ENCODE assay signal across 17 cellular contexts in genomic region chr22:28146401-28147304, GRCh38.
DNase-seq lines count a peak whose midpoint lies in the region; ATAC-seq, FAIRE-seq and TF ChIP-seq lines count a peak whose summit lies in the region.
"Had no signal": no experiment of that assay in that cellular context is flagged by ENCODE, and none has a peak within 500 bp of the region (broad histone marks: within the 10 kb centered on the region; RNA-seq: fewer than 3 reads in every experiment).

No MANE protein-coding gene starts in this region.

- no peaks in the 10 kb centered on the region for H3K79me2 ChIP-seq in astrocyte (ENCODE audit: insufficient read depth, low read length)

- H3K27me3 ChIP-seq in cardiac muscle cell (no peaks in the 10 kb centered on the region), right atrium auricular region (no peaks in the 10 kb centered on the region), astrocyte (ENCODE audit: insufficient read depth, low read length) (peaks cover 3% of the 10 kb centered on the region)
- H3K27me3 ChIP-seq: spleen had no signal

- H2AFZ ChIP-seq in astrocyte (ENCODE audit: low read depth, low read length), result no peak overlapping the region

- peaks cover 17% of the 10 kb centered on the region for H3K4me1 ChIP-seq in cardiac muscle cell (ENCODE audit: low read depth)
- H3K4me1 ChIP-seq in right atrium auricular region, result no peaks in the 10 kb centered on the region
- H3K4me1 ChIP-seq in astrocyte (ENCODE audit: insufficient read depth, low read length), result peaks cover 13% of the 10 kb centered on the region

- no peak overlapping the region for H3K9ac ChIP-seq in astrocyte (ENCODE audit: low read length)

- no peak for TF ChIP-seq CTCF in cardiac muscle cell (IDR thresholded peaks at IDR 0.05; ENCODE audit: low read depth, low read length)
- no peak for TF ChIP-seq CTCF in right atrium auricular region (IDR thresholded peaks at IDR 0.05)
- no peak for TF ChIP-seq CTCF in astrocyte (IDR thresholded peaks at IDR 0.05; ENCODE audit: insufficient read depth, low read depth, low read length)
- TF ChIP-seq CTCF in type B pancreatic cell (conservative IDR thresholded peaks at IDR 0.05), result no peak

- no peaks in the 10 kb centered on the region for H4K20me1 ChIP-seq in astrocyte (ENCODE audit: insufficient read depth, low read length)

- H3K36me3 Mint-ChIP-seq in astrocyte (ENCODE audit: low read depth, unreplicated experiment) (no peaks in the 10 kb centered on the region), type B pancreatic cell (peaks cover 9% of the 10 kb centered on the region)
- H3K36me3 Mint-ChIP-seq: memory B cell had no signal

- H3K9me3 ChIP-seq in cardiac muscle cell (ENCODE audit: low read depth), result no peaks in the 10 kb centered on the region
- H3K9me3 ChIP-seq in right atrium auricular region, result no peaks in the 10 kb centered on the region
- no peaks in the 10 kb centered on the region for H3K9me3 ChIP-seq in astrocyte (ENCODE audit: insufficient read depth, low read depth, low read length)
- H3K9me3 ChIP-seq: spleen had no signal

- H3K4me3 Mint-ChIP-seq in astrocyte (ENCODE audit: unreplicated experiment) (no peak overlapping the region), type B pancreatic cell (no peak overlapping the region)
- H3K4me3 Mint-ChIP-seq: activated CD4-positive, alpha-beta memory T cell treated with anti-CD3 and anti-CD28 coated beads, Interleukin-2, amount 10 ng/mL, durations not matched to agents 7 days and 5 days; activated T-helper 17 cell treated with anti-CD3 and anti-CD28 coated beads, Interleukin-2, amount 50 U/mL, for 72 hours; memory B cell; stimulated activated naive CD8-positive, alpha-beta T cell treated with anti-CD3 and anti-CD28 coated beads, Interleukin-15, amount 100 ng/mL, for 72 hours had no signal

- H3K27me3 Mint-ChIP-seq in astrocyte (ENCODE audit: low read depth, unreplicated experiment) (no peaks in the 10 kb centered on the region), type B pancreatic cell (no peaks in the 10 kb centered on the region)
- H3K27me3 Mint-ChIP-seq: stimulated activated naive CD8-positive, alpha-beta T cell treated with anti-CD3 and anti-CD28 coated beads, Interleukin-15, amount 100 ng/mL, for 72 hours had no signal

- H3K4me3 ChIP-seq in cardiac muscle cell (no peak overlapping the region), right atrium auricular region (no peak overlapping the region), astrocyte (ENCODE audit: insufficient read depth, low read depth, low read length) (no peak overlapping the region)
- H3K4me3 ChIP-seq: spleen had no signal

- peak in 1 of 2 donors; percentile 52 for DNase-seq in cardiac muscle cell (ENCODE audit: low read depth in 1 of 2, low spot score in 1 of 2)
- no peak for DNase-seq in right atrium auricular region (ENCODE audit: low spot score)
- DNase-seq in astrocyte (ENCODE audit: low read depth), result peak; percentile 52
- DNase-seq in iris pigment epithelial cell (ENCODE audit: low read depth), result peak; percentile 45
- no peak for DNase-seq in type B pancreatic cell (ENCODE audit: extremely low spot score, unreplicated experiment)
- DNase-seq in T-helper 2 cell, result no peak
- DNase-seq: activated CD4-positive, alpha-beta memory T cell treated with anti-CD3 and anti-CD28 coated beads, Interleukin-2, amount 10 ng/mL, durations not matched to agents 7 days and 5 days; H7; KG1; NCI-H774; SIG-M5; spleen; stimulated activated naive CD8-positive, alpha-beta T cell treated with anti-CD3 and anti-CD28 coated beads, Interleukin-15, amount 100 ng/mL, for 72 hours had no signal

- H3K27ac Mint-ChIP-seq in astrocyte (ENCODE audit: unreplicated experiment), result peak overlapping the region; percentile 37
- peak overlapping the region; percentile 63 for H3K27ac Mint-ChIP-seq in type B pancreatic cell
- H3K27ac Mint-ChIP-seq: activated CD4-positive, alpha-beta memory T cell treated with anti-CD3 and anti-CD28 coated beads, Interleukin-2, amount 10 ng/mL, durations not matched to agents 7 days and 5 days; activated T-helper 17 cell treated with anti-CD3 and anti-CD28 coated beads, Interleukin-2, amount 50 U/mL, for 72 hours; memory B cell; stimulated activated naive CD8-positive, alpha-beta T cell treated with anti-CD3 and anti-CD28 coated beads, Interleukin-15, amount 100 ng/mL, for 72 hours had no signal

- FAIRE-seq in astrocyte (lab: Jason Lieb, UNC), result peak; percentile 26

- ATAC-seq in GM21576 (IDR thresholded peaks at IDR 0.05; ENCODE audit: unreplicated experiment), result no peak
- no peak for ATAC-seq in HG02981 (IDR thresholded peaks at IDR 0.05; ENCODE audit: unreplicated experiment)
- ATAC-seq: activated T-helper 17 cell treated with anti-CD3 and anti-CD28 coated beads, Interleukin-2, amount 50 U/mL, for 72 hours; stimulated activated naive CD8-positive, alpha-beta T cell treated with anti-CD3 and anti-CD28 coated beads, Interleukin-15, amount 100 ng/mL, for 72 hours had no signal

- H3K4me2 ChIP-seq in astrocyte (ENCODE audit: low read length), result no peak overlapping the region

- peak overlapping the region; percentile 25 for H3K27ac ChIP-seq in cardiac muscle cell
- H3K27ac ChIP-seq in right atrium auricular region, result peak overlapping the region in 1 of 2 donors; percentile 11
- H3K27ac ChIP-seq in astrocyte (ENCODE audit: low read depth, low read length), result no peak overlapping the region
- H3K27ac ChIP-seq: spleen had no signal

- H3K4me1 Mint-ChIP-seq in astrocyte (ENCODE audit: low read depth, unreplicated experiment) (peaks cover 38% of the 10 kb centered on the region), type B pancreatic cell (ENCODE audit: unreplicated experiment) (peaks cover 46% of the 10 kb centered on the region)
- H3K4me1 Mint-ChIP-seq: activated CD4-positive, alpha-beta memory T cell treated with anti-CD3 and anti-CD28 coated beads, Interleukin-2, amount 10 ng/mL, durations not matched to agents 7 days and 5 days; activated T-helper 17 cell treated with anti-CD3 and anti-CD28 coated beads, Interleukin-2, amount 50 U/mL, for 72 hours; memory B cell had no signal

- H3K36me3 ChIP-seq in cardiac muscle cell, result no peaks in the 10 kb centered on the region
- H3K36me3 ChIP-seq in right atrium auricular region, result no peaks in the 10 kb centered on the region
- H3K36me3 ChIP-seq in astrocyte (ENCODE audit: insufficient read depth, low read length), result no peaks in the 10 kb centered on the region
- H3K36me3 ChIP-seq: spleen had no signal

- H3K9me3 Mint-ChIP-seq in astrocyte (ENCODE audit: unreplicated experiment), result no peaks in the 10 kb centered on the region
- no peaks in the 10 kb centered on the region for H3K9me3 Mint-ChIP-seq in type B pancreatic cell
- H3K9me3 Mint-ChIP-seq: activated CD4-positive, alpha-beta memory T cell treated with anti-CD3 and anti-CD28 coated beads, Interleukin-2, amount 10 ng/mL, durations not matched to agents 7 days and 5 days; activated T-helper 17 cell treated with anti-CD3 and anti-CD28 coated beads, Interleukin-2, amount 50 U/mL, for 72 hours; memory B cell; stimulated activated naive CD8-positive, alpha-beta T cell treated with anti-CD3 and anti-CD28 coated beads, Interleukin-15, amount 100 ng/mL, for 72 hours had no signal

Comparison
In these comparisons a context has a peak if more than half of its experiments do, and no peak if none do; other contexts are left out.
1. DNase-seq: peak in astrocyte (single experiment) and iris pigment epithelial cell (single experiment); none in right atrium auricular region (single experiment), type B pancreatic cell (single experiment) and T-helper 2 cell (0 of 5).